ENCODE assay signal across 27 cellular contexts in the genomic region with DNA sequence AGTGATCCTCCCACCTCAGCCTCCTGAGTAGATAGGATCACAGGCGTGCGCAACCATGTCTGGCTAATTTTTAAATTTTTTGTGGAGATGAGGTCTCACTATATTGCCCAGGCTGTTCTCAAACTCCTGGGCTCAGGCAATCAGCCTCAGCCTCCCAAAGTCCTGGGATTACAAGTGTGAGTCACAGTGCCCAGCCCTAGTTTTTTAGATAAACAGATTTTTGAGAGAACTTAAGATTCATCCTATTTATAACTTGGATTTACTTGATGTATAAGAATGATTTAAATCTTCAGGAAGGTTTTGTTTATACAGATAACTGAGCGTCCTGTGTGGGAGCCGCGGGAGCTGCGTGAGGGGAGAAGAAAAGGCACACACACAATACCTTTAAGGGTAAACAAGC. TPM values are rescaled to one million over a fixed set of nuclear protein-coding genes. Genes with fewer than 3 reads are reported as not detected.
DNase-seq lines count a peak whose midpoint lies in the region; ATAC-seq, FAIRE-seq and TF ChIP-seq lines count a peak whose summit lies in the region.
"Had no signal": no experiment of that assay in that cellular context is flagged by ENCODE, and none has a peak within 500 bp of the region (broad histone marks: within the 10 kb centered on the region; RNA-seq: fewer than 3 reads in every experiment).

No MANE protein-coding gene starts in this region.

- no peaks in the 10 kb centered on the region for H3K9me3 ChIP-seq in PC-3 (ENCODE audit: low read length)
- H3K9me3 ChIP-seq in kidney (ENCODE audit: control insufficient read depth in 1 of 2, low read length in 2 of 2): no peaks in the 10 kb centered on the region

- H3K4me1 Mint-ChIP-seq in chondrocyte (ENCODE audit: low read depth): peaks cover 6% of the 10 kb centered on the region
- H3K4me1 Mint-ChIP-seq in activated CD4-positive, alpha-beta T cell treated with anti-CD3 and anti-CD28 coated beads, Interleukin-2, amount 10 ng/mL, durations not matched to agents 7 days and 5 days: peaks cover 9% of the 10 kb centered on the region

- H3K27ac Mint-ChIP-seq in chondrocyte (ENCODE audit: unreplicated experiment): peak overlapping the region; percentile 46
- no peak overlapping the region for H3K27ac Mint-ChIP-seq in activated CD4-positive, alpha-beta T cell treated with anti-CD3 and anti-CD28 coated beads, Interleukin-2, amount 10 ng/mL, durations not matched to agents 7 days and 5 days

- no peaks in the 10 kb centered on the region for H3K79me2 ChIP-seq in PC-3 (ENCODE audit: low read length)

- H3K9me2 ChIP-seq in PC-3 (replicated peaks; ENCODE audit: low read length): no peaks in the 10 kb centered on the region

- BruUV-seq in PC-3 (replicated peaks; lab: Mats Ljungman, UMichigan): no TSS peak

- H2AFZ ChIP-seq in PC-3 (ENCODE audit: low read length): no peak overlapping the region

- H3K4me3 Mint-ChIP-seq in chondrocyte (ENCODE audit: unreplicated experiment): no peak overlapping the region
- no peak overlapping the region for H3K4me3 Mint-ChIP-seq in activated CD4-positive, alpha-beta T cell treated with anti-CD3 and anti-CD28 coated beads, Interleukin-2, amount 10 ng/mL, durations not matched to agents 7 days and 5 days

- CTCF ChIA-PET in PC-3 (lab: Charles Lee): no interaction called here
- CTCF ChIA-PET in activated CD4-positive, alpha-beta T cell treated with anti-CD3 and anti-CD28 coated beads, Interleukin-2, amount 10 ng/mL, durations not matched to agents 7 days and 5 days (lab: Charles Lee): no interaction called here

- H3K4me1 ChIP-seq in PC-3 (ENCODE audit: insufficient read depth, low read length) (no peaks in the 10 kb centered on the region), kidney (ENCODE audit: control insufficient read depth in 1 of 2, insufficient read depth in 1 of 2, low read depth in 1 of 2, low read length in 2 of 2) (no peaks in the 10 kb centered on the region)

- no peak overlapping the region for H3K4me3 ChIP-seq in PC-3 (ENCODE audit: low read length)
- no peak overlapping the region for H3K4me3 ChIP-seq in kidney (ENCODE audit: low read length in 2 of 2)

- H3K27me3 ChIP-seq in PC-3 (ENCODE audit: low read length): no peaks in the 10 kb centered on the region

- no peak overlapping the region for H3K9ac ChIP-seq in PC-3 (ENCODE audit: low read length)
- no peak overlapping the region for H3K9ac ChIP-seq in kidney (ENCODE audit: low read length in 2 of 2)

- H3K4me2 ChIP-seq in PC-3 (ENCODE audit: low read length): no peak overlapping the region

- H3K36me3 ChIP-seq in PC-3 (ENCODE audit: low read depth, low read length): no peaks in the 10 kb centered on the region
- H3K36me3 ChIP-seq in kidney (ENCODE audit: control insufficient read depth in 1 of 2, insufficient read depth in 2 of 2, low read length in 2 of 2): no peaks in the 10 kb centered on the region

- peak; percentile 43 for DNase-seq in EH (ENCODE audit: low read depth)
- no peak for DNase-seq in PC-3
- no peak for DNase-seq in chondrocyte (ENCODE audit: low spot score)
- peak; percentile 2 for DNase-seq in kidney
- DNase-seq in activated CD4-positive, alpha-beta T cell treated with anti-CD3 and anti-CD28 coated beads, Interleukin-2, amount 10 ng/mL, durations not matched to agents 7 days and 5 days: no peak
- no peak for DNase-seq in ecto neural progenitor cell (ENCODE audit: low spot score)
- no peak for DNase-seq in activated CD8-positive, alpha-beta memory T cell treated with anti-CD3 and anti-CD28 coated beads, Interleukin-2, amount 50 U/mL, for 48 hours
- DNase-seq: 8988T, ACHN, DMS153, DND-41, KBM-7, MM.1S, NCI-H1694, NCI-H2029 treated with DMSO at 0.1 percent for 48 hours, NCI-H2227 treated with DMSO at 0.1 percent for 48 hours, NCI-H526 treated with DMSO at 0.1 percent for 48 hours, SHP77 had no signal

- no peak overlapping the region for H3K27ac ChIP-seq in PC-3 (ENCODE audit: low read length)
- H3K27ac ChIP-seq in kidney (ENCODE audit: low read depth in 2 of 2, low read length in 2 of 2): no peak overlapping the region
- H3K27ac ChIP-seq: RWPE1 had no signal

- TF ChIP-seq CTCF in PC-3 (conservative IDR thresholded peaks at IDR 0.05; ENCODE audit: low read depth, low read length) (no peak), chondrocyte (IDR thresholded peaks at IDR 0.05) (no peak), kidney (IDR thresholded peaks at IDR 0.05; ENCODE audit: borderline replicate concordance, extremely low read depth, insufficient read depth) (no peak)

- no peaks in the 10 kb centered on the region for H3K27me3 Mint-ChIP-seq in chondrocyte (ENCODE audit: low read depth)
- H3K27me3 Mint-ChIP-seq in activated CD4-positive, alpha-beta T cell treated with anti-CD3 and anti-CD28 coated beads, Interleukin-2, amount 10 ng/mL, durations not matched to agents 7 days and 5 days: peaks cover 3% of the 10 kb centered on the region

- no peaks in the 10 kb centered on the region for H4K20me1 ChIP-seq in PC-3 (ENCODE audit: low read length)

- POLR2A ChIA-PET in PC-3 (lab: Charles Lee; ENCODE audit: unreplicated experiment): no interaction called here
- POLR2A ChIA-PET in activated CD4-positive, alpha-beta T cell treated with anti-CD3 and anti-CD28 coated beads, Interleukin-2, amount 10 ng/mL, durations not matched to agents 7 days and 5 days (lab: Charles Lee): no interaction called here

- ATAC-seq in PC-3 (peak; percentile 29; the same call in 1 of the 2 replicates), GM21367 (IDR thresholded peaks at IDR 0.05; ENCODE audit: unreplicated experiment) (no peak)
- ATAC-seq: HepG2, Panc1 had no signal

- no peaks in the 10 kb centered on the region for H3F3A ChIP-seq in PC-3 (ENCODE audit: low read length, unreplicated experiment)

- H3K9me3 Mint-ChIP-seq in chondrocyte (ENCODE audit: low read depth): no peaks in the 10 kb centered on the region
- H3K9me3 Mint-ChIP-seq in activated CD4-positive, alpha-beta T cell treated with anti-CD3 and anti-CD28 coated beads, Interleukin-2, amount 10 ng/mL, durations not matched to agents 7 days and 5 days: no peaks in the 10 kb centered on the region

- intact Hi-C loops in PC-3 (cut with micrococcal nuclease) (no loop called here), kidney (cut with DNase I) (no loop called here)

- no peak for FAIRE-seq in kidney (lab: Jason Lieb, UNC)
- FAIRE-seq: HepG2 had no signal

- peaks cover 8% of the 10 kb centered on the region for H3K36me3 Mint-ChIP-seq in chondrocyte (ENCODE audit: low read depth)
- H3K36me3 Mint-ChIP-seq in activated CD4-positive, alpha-beta T cell treated with anti-CD3 and anti-CD28 coated beads, Interleukin-2, amount 10 ng/mL, durations not matched to agents 7 days and 5 days (ENCODE audit: low read depth): no peaks in the 10 kb centered on the region

RNA-seq across cellular contexts. Expression of gene HEYL, which starts 26.2 kb away (rescaled TPM):
- 0.12 TPM in 1 of 2 replicates, not detected in the other for total RNA-seq in PC-3 (2014; rRNA removed)
- total RNA-seq in chondrocyte: 11.8 to 65.1 TPM (median 63.2 TPM) in 3 replicates
- 32.8 TPM for total RNA-seq in kidney
- polyA plus RNA-seq in kidney (ENCODE audit: insufficient read depth, low read depth, low replicate concordance): 7.2 TPM
- total RNA-seq in activated CD4-positive, alpha-beta T cell treated with anti-CD3 and anti-CD28 coated beads, Interleukin-2, amount 10 ng/mL, durations not matched to agents 7 days and 5 days: not detected
- total RNA-seq: H4, HT1080 had no signal

RNA-seq across cellular contexts. Expression of gene PABPC4, which starts 36.7 kb away (rescaled TPM):
- total RNA-seq in PC-3 (2014; rRNA removed) (136 and 187 TPM in 2 replicates), chondrocyte (240 to 256 TPM (median 243 TPM) in 3 replicates), kidney (168 TPM)
- 60.5 TPM for polyA plus RNA-seq in kidney (ENCODE audit: insufficient read depth, low read depth, low replicate concordance)
- 100 to 1,000 TPM; 190 to 205 TPM for total RNA-seq in activated CD4-positive, alpha-beta T cell treated with anti-CD3 and anti-CD28 coated beads, Interleukin-2, amount 10 ng/mL, durations not matched to agents 7 days and 5 days

RNA-seq across cellular contexts. Expression of gene NT5C1A, which starts 58.7 kb away (rescaled TPM):
- total RNA-seq in PC-3 (2014; rRNA removed) (not detected in 2 replicates), chondrocyte (0.31 to 0.32 TPM in 2 of 3 replicates, not detected in the other), kidney (2.0 TPM)
- polyA plus RNA-seq in kidney (ENCODE audit: insufficient read depth, low read depth, low replicate concordance): 0.62 TPM
- not detected for total RNA-seq in activated CD4-positive, alpha-beta T cell treated with anti-CD3 and anti-CD28 coated beads, Interleukin-2, amount 10 ng/mL, durations not matched to agents 7 days and 5 days
- total RNA-seq: HepG2, HT1080, LHCN-M2, NCI-H460 had no signal
- polyA plus RNA-seq: BJ, HepG2 had no signal

Comparison
In these comparisons a context has a peak if more than half of its experiments do, and no peak if none do; other contexts are left out.
1. DNase-seq: peak in EH (single experiment) and kidney (single experiment); none in PC-3 (single experiment), chondrocyte (single experiment), activated CD4-positive, alpha-beta T cell treated with anti-CD3 and anti-CD28 coated beads, Interleukin-2, amount 10 ng/mL, durations not matched to agents 7 days and 5 days (single experiment), ecto neural progenitor cell (single experiment) and activated CD8-positive, alpha-beta memory T cell treated with anti-CD3 and anti-CD28 coated beads, Interleukin-2, amount 50 U/mL, for 48 hours (single experiment).
2. RNA of gene HEYL, which starts 26.2 kb away (total RNA-seq): 11.8 to 65.1 TPM in chondrocyte and 32.8 TPM in kidney (single experiment); not detected in activated CD4-positive, alpha-beta T cell treated with anti-CD3 and anti-CD28 coated beads, Interleukin-2, amount 10 ng/mL, durations not matched to agents 7 days and 5 days and 0.12 TPM in PC-3; every median in the first group is over 10 times any median in the second.